In genomic region chr4:126825083-126825482, GRCh38 we compare ENCODE assay signal across 32 cellular contexts.
DNase-seq lines count a peak whose midpoint lies in the region; ATAC-seq, FAIRE-seq and TF ChIP-seq lines count a peak whose summit lies in the region.
"Had no signal": no experiment of that assay in that cellular context is flagged by ENCODE, and none has a peak within 500 bp of the region (broad histone marks: within the 10 kb centered on the region; RNA-seq: fewer than 3 reads in every experiment).

No MANE protein-coding gene starts in this region.

- no peaks in the 10 kb centered on the region for H3K9me1 ChIP-seq in K562 (ENCODE audit: control insufficient read depth, insufficient read depth, low read length)

- POLR2A ChIA-PET in SK-N-SH (lab: Yijun Ruan, JAX) (no interaction called here), K562 (lab: Yijun Ruan, JAX) (no interaction called here)

- H3K9me3 ChIP-seq in SK-N-SH, result peaks cover 13% of the 10 kb centered on the region
- H3K9me3 ChIP-seq in K562 (replicated peaks; ENCODE audit: control insufficient read depth, insufficient read depth, low read depth, low read length), result no peaks in the 10 kb centered on the region; the same call in 1 of the 2 replicates
- H3K9me3 ChIP-seq: A549, BLaER1, Caco-2 had no signal

- H3K9ac ChIP-seq in SK-N-SH (no peak overlapping the region), K562 (ENCODE audit: insufficient read depth in 1 of 2, low read depth in 2 of 2, low read length in 2 of 2) (no peak overlapping the region)
- H3K9ac ChIP-seq: BLaER1; BLaER1 treated with 17β-estradiol and CSF1 and Interleukin-3, amounts not matched to agents 10 nM and 100 nM had no signal

- 48% methylated on average over 3 of the region's 3 CpGs for WGBS in SK-N-SH (ENCODE audit: low lambda C conversion rate)
- 66% methylated on average over 3 of the region's 3 CpGs for WGBS in K562 (ENCODE audit: insufficient coverage, low coverage, missing lambda C conversion rate)

- no peak for TF ChIP-seq POLR2A in K562 (conservative IDR thresholded peaks at IDR 0.05)

- BruUV-seq in K562 (replicated peaks; lab: Mats Ljungman, UMichigan), result no TSS peak

- H3K36me3 Mint-ChIP-seq in CD14-positive monocyte, result no peaks in the 10 kb centered on the region
- H3K36me3 Mint-ChIP-seq: CD4-positive, alpha-beta memory T cell; CD4-positive, CD25-positive, alpha-beta regulatory T cell; CD8-positive, alpha-beta memory T cell; CD8-positive, alpha-beta T cell had no signal

- ATAC-seq in SK-N-SH treated with all-trans-retinoic acid at 6 μM for 48 hours (no peak), K562 (no peak)
- ATAC-seq: A549; CD8-positive, alpha-beta T cell had no signal

- H3K4me2 ChIP-seq in SK-N-SH, result no peak overlapping the region
- H3K4me2 ChIP-seq in K562 (ENCODE audit: insufficient read depth, low read length), result no peak overlapping the region
- H3K4me2 ChIP-seq: A549; BLaER1; BLaER1 treated with 17β-estradiol and CSF1 and Interleukin-3, amounts not matched to agents 10 nM and 100 nM had no signal

- H3K79me2 ChIP-seq in SK-N-SH (ENCODE audit: insufficient read depth), result no peaks in the 10 kb centered on the region
- peaks cover 52% of the 10 kb centered on the region for H3K79me2 ChIP-seq in K562 (ENCODE audit: control insufficient read depth, insufficient read depth, low read length)

- H3K4me1 ChIP-seq in SK-N-SH (ENCODE audit: control insufficient read depth in 1 of 2, insufficient read depth in 2 of 2, low read depth in 1 of 2, low read length in 1 of 2) (no peaks in the 10 kb centered on the region), K562 (replicated peaks in 1 of 2; ENCODE audit: control insufficient read depth in 2 of 2, insufficient read depth in 2 of 2, low read length in 2 of 2) (no peaks in the 10 kb centered on the region)
- H3K4me1 ChIP-seq: A549; BE2C; BLaER1; BLaER1 treated with 17β-estradiol and CSF1 and Interleukin-3, amounts not matched to agents 10 nM and 100 nM; Caco-2 had no signal

- no peaks in the 10 kb centered on the region for H3F3A ChIP-seq in SK-N-SH (replicated peaks; ENCODE audit: insufficient read depth)

- peaks cover 0 to 14% (median 8%) of the 10 kb centered on the region in 7 donors for H3K9me3 Mint-ChIP-seq in CD14-positive monocyte

- TF ChIP-seq EP300 in SK-N-SH (IDR thresholded peaks at IDR 0.05; ENCODE audit: borderline replicate concordance in 1 of 2, low read depth in 1 of 2, low read length in 1 of 2) (no peak), K562 (IDR thresholded peaks at IDR 0.05; ENCODE audit: low read length) (no peak)

- in situ Hi-C loops in K562 (cut with MboI), result no loop called here

- no peaks in the 10 kb centered on the region for H3K27me3 ChIP-seq in SK-N-SH (ENCODE audit: insufficient read depth)
- no peaks in the 10 kb centered on the region for H3K27me3 ChIP-seq in K562 (ENCODE audit: control insufficient read depth in 2 of 2, insufficient read depth in 2 of 2, low read length in 2 of 2)
- H3K27me3 ChIP-seq: BE2C; BLaER1; BLaER1 treated with 17β-estradiol and CSF1 and Interleukin-3, amounts not matched to agents 10 nM and 100 nM had no signal

- TF ChIP-seq RAD21 in SK-N-SH (IDR thresholded peaks at IDR 0.05; ENCODE audit: low read length) (no peak), K562 (CRISPR knock-in tag; conservative IDR thresholded peaks at IDR 0.05 in 1 of 2, IDR thresholded peaks at IDR 0.05 in 1 of 2) (no peak)

- no peak overlapping the region for H3K27ac Mint-ChIP-seq in CD14-positive monocyte
- H3K27ac Mint-ChIP-seq: B cell; CD4-positive, alpha-beta memory T cell; CD4-positive, alpha-beta T cell; CD4-positive, CD25-positive, alpha-beta regulatory T cell; CD8-positive, alpha-beta memory T cell; CD8-positive, alpha-beta T cell had no signal

- CTCF ChIA-PET in SK-N-SH (lab: Yijun Ruan, JAX), result no interaction called here
- CTCF ChIA-PET in K562 (lab: Yijun Ruan, JAX; ENCODE audit: low intra/inter-chr PET ratio), result no interaction called here

- H3K27ac ChIP-seq in SK-N-SH (ENCODE audit: low read depth in 2 of 2, low read length in 1 of 2) (no peak overlapping the region), K562 (ENCODE audit: extremely low read depth, low read depth, low read length) (no peak overlapping the region)
- H3K27ac ChIP-seq: 22Rv1; A549; BLaER1; BLaER1 treated with 17β-estradiol and CSF1 and Interleukin-3, amounts not matched to agents 10 nM and 100 nM; C4-2B had no signal

- intact Hi-C loops in K562 (cut with micrococcal nuclease), result no loop called here
- intact Hi-C loops in CD14-positive monocyte (cut with micrococcal nuclease), result no loop called here

- H3K4me3 Mint-ChIP-seq in CD14-positive monocyte, result no peak overlapping the region
- H3K4me3 Mint-ChIP-seq: B cell; CD4-positive, alpha-beta memory T cell; CD4-positive, alpha-beta T cell; CD4-positive, CD25-positive, alpha-beta regulatory T cell; CD8-positive, alpha-beta memory T cell; CD8-positive, alpha-beta T cell had no signal

- DNase-seq in SK-N-SH, result no peak
- DNase-seq in K562 (ENCODE audit: extremely low read depth in 1 of 4, low spot score in 3 of 4), result no peak
- no peak for DNase-seq in CD14-positive monocyte (ENCODE audit: low spot score)
- DNase-seq: 8988T; ACHN; AML-193; BE2C; C1 segment of cervical spinal cord; Caco-2; Calu3; CD4-positive, alpha-beta memory T cell; CD4-positive, alpha-beta T cell; CD4-positive, CD25-positive, alpha-beta regulatory T cell; CD8-positive, alpha-beta memory T cell; CD8-positive, alpha-beta T cell; COR-L47; DMS 273 treated with DMSO at 0.1 percent for 48 hours; DMS153; DMS53; DMS79; DMS79 treated with DMSO at 0.1 percent for 48 hours; DND-41; EL had no signal

- TF ChIP-seq CTCF in SK-N-SH (IDR thresholded peaks at IDR 0.05) (no peak), K562 (IDR thresholded peaks at IDR 0.05 in 2 of 3, conservative IDR thresholded peaks at IDR 0.05 in 1 of 3; ENCODE audit: insufficient read depth in 2 of 3, low read depth in 1 of 3, low read length in 3 of 3) (no peak), CD14-positive monocyte (IDR thresholded peaks at IDR 0.05) (no peak)

- FAIRE-seq in K562 (lab: Jason Lieb, UNC), result no peak
- FAIRE-seq: A204.1, A549, D721Med had no signal

- H2AFZ ChIP-seq in SK-N-SH (ENCODE audit: low read depth), result no peak overlapping the region
- H2AFZ ChIP-seq in K562 (ENCODE audit: low read depth, low read length), result no peak overlapping the region

- H3K36me3 ChIP-seq in SK-N-SH (replicated peaks in 1 of 2; ENCODE audit: control insufficient read depth in 1 of 2, insufficient read depth in 2 of 2, low read length in 1 of 2) (no peaks in the 10 kb centered on the region), K562 (ENCODE audit: control insufficient read depth, insufficient read depth, low read length) (peaks cover 11% of the 10 kb centered on the region; the same call in 2 of the 3 replicates)
- H3K36me3 ChIP-seq: BE2C; BLaER1; BLaER1 treated with 17β-estradiol and CSF1 and Interleukin-3, amounts not matched to agents 10 nM and 100 nM had no signal

- no peaks in the 10 kb centered on the region for H4K20me1 ChIP-seq in SK-N-SH (ENCODE audit: insufficient read depth)
- H4K20me1 ChIP-seq in K562 (replicated peaks; ENCODE audit: control insufficient read depth, insufficient read depth, low read length), result no peaks in the 10 kb centered on the region
- H4K20me1 ChIP-seq: BLaER1; BLaER1 treated with 17β-estradiol and CSF1 and Interleukin-3, amounts not matched to agents 10 nM and 100 nM had no signal

- H3K9me2 ChIP-seq in SK-N-SH, result no peaks in the 10 kb centered on the region

- no peaks in the 10 kb centered on the region for H3K27me3 Mint-ChIP-seq in CD14-positive monocyte (ENCODE audit: low read depth in 3 of 3)
- H3K27me3 Mint-ChIP-seq: B cell; CD4-positive, alpha-beta memory T cell; CD4-positive, alpha-beta T cell; CD4-positive, CD25-positive, alpha-beta regulatory T cell; CD8-positive, alpha-beta memory T cell had no signal

- no peaks in the 10 kb centered on the region for H3K4me1 Mint-ChIP-seq in CD14-positive monocyte
- H3K4me1 Mint-ChIP-seq: B cell; CD4-positive, alpha-beta memory T cell; CD4-positive, CD25-positive, alpha-beta regulatory T cell; CD8-positive, alpha-beta memory T cell had no signal

- no peak overlapping the region for H3K4me3 ChIP-seq in SK-N-SH (ENCODE audit: low read depth in 2 of 2, low read length in 1 of 2)
- H3K4me3 ChIP-seq in K562, result no peak overlapping the region
- H3K4me3 ChIP-seq: A549; BLaER1; BLaER1 treated with 17β-estradiol and CSF1 and Interleukin-3, amounts not matched to agents 10 nM and 100 nM had no signal

TF ChIP-seq in SK-N-SH treated with all-trans-retinoic acid at 6 μM for 48 hours, 23 proteins besides CTCF, POLR2A, EP300 and RAD21:
- TF ChIP-seq SNAI2 (CRISPR knock-in tag; IDR thresholded peaks at IDR 0.05) (no peak), ZNF8 (CRISPR knock-in tag; IDR thresholded peaks at IDR 0.05) (peak; percentile 53)
TF ChIP-seq in SK-N-SH treated with all-trans-retinoic acid at 6 μM for 48 hours: peak in this region for 1.

TF ChIP-seq in SK-N-SH, 30 proteins besides CTCF, POLR2A, EP300 and RAD21 (continues in another document):
- TF ChIP-seq NRF1 (IDR thresholded peaks at IDR 0.05; ENCODE audit: low read depth, low read length) (no peak), USF1 (IDR thresholded peaks at IDR 0.05; ENCODE audit: borderline replicate concordance, low read depth) (no peak), TCF12 (IDR thresholded peaks at IDR 0.05) (no peak), SMC3 (IDR thresholded peaks at IDR 0.05; ENCODE audit: low read depth, low read length) (no peak), FOXM1 (IDR thresholded peaks at IDR 0.05; ENCODE audit: low read depth) (no peak), CHD2 (IDR thresholded peaks at IDR 0.05; ENCODE audit: low read length, partially characterized antibody) (no peak)

TF ChIP-seq in K562, 482 proteins besides CTCF, POLR2A, EP300 and RAD21 (continues in another document):
- TF ChIP-seq PREB (CRISPR knock-in tag; IDR thresholded peaks at IDR 0.05) (no peak), PKNOX1 (IDR thresholded peaks at IDR 0.05) (no peak)
